In genomic region chr5:127940854-127941253, GRCh38 we compare ENCODE assay signal across 1 cellular context.
TF ChIP-seq lines count a peak whose summit lies in the region.

No MANE protein-coding gene starts in this region.

TF ChIP-seq in SK-N-SH, 30 proteins besides CTCF, POLR2A, EP300 and RAD21 (continued from another document):
- TF ChIP-seq REST (IDR thresholded peaks at IDR 0.05; ENCODE audit: low read depth, low read length): no peak
- no peak for TF ChIP-seq RCOR1 (IDR thresholded peaks at IDR 0.05; ENCODE audit: low read length)
